ENCODE assay signal across 18 cellular contexts in the genomic region with DNA sequence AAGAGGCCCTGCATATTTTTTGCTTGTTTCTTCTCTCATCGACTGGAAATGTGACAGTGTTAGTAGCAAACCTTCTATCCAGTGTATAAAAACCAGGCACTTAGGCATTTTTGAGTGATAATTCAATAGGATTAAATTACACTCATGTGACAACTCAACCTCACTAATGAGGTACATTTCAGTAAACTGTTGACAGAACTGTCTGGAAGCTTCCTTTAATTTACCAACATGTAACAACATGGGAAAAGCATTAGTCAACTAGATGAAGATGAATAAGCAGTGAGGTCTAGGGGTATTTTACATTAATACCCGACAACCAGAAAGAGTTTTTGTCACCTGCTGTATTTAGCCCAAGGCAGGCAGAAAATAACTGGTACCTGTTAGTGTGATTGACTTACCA.
"Had no signal": no experiment of that assay in that cellular context is flagged by ENCODE, and none has a peak within 500 bp of the region (broad histone marks: within the 10 kb centered on the region; RNA-seq: fewer than 3 reads in every experiment).

No MANE protein-coding gene starts in this region.

- ATAC-seq: activated CD4-positive, CD25-positive, alpha-beta regulatory T cell treated with anti-CD3 and anti-CD28 coated beads, Interleukin-2, amount 50 U/mL, for 24 hours; activated naive CD8-positive, alpha-beta T cell treated with anti-CD3 and anti-CD28 coated beads, Interleukin-2, amount 50 U/mL, for 24 hours; body of pancreas; naive thymus-derived CD8-positive, alpha-beta T cell; stimulated activated naive B cell treated with anti-CD40 and anti-IgM and Interleukin-4, amounts not matched to agents 10 μg/mL and 1 μg/mL and 100 μg/mL, for 72 hours had no signal

- H3K27ac ChIP-seq: body of pancreas, left ventricle myocardium inferior, transverse colon, VCaP had no signal

- H3K4me1 ChIP-seq: body of pancreas, left ventricle myocardium inferior, transverse colon had no signal

- H3K36me3 ChIP-seq: left ventricle myocardium inferior, transverse colon had no signal

- DNase-seq: activated CD4-positive, alpha-beta memory T cell treated with anti-CD3 and anti-CD28 coated beads, Interleukin-2, amount 10 ng/mL, durations not matched to agents 7 days and 5 days; activated CD4-positive, alpha-beta T cell treated with anti-CD3 and anti-CD28 coated beads, Interleukin-2, amount 10 ng/mL, durations not matched to agents 24 days and 14 days; activated effector memory CD4-positive, alpha-beta T cell treated with anti-CD3 and anti-CD28 coated beads, Interleukin-2, amount 50 U/mL, for 16 hours; activated naive CD4-positive, alpha-beta T cell treated with anti-CD3 and anti-CD28 coated beads, Interleukin-2, amount 50 U/mL, for 16 hours; activated naive CD8-positive, alpha-beta T cell treated with anti-CD3 and anti-CD28 coated beads, Interleukin-2, amount 50 U/mL, for 24 hours; body of pancreas; immature natural killer cell; kidney glomerular epithelial cell; left ventricle myocardium inferior; mammary epithelial cell; naive thymus-derived CD8-positive, alpha-beta T cell; retina; stimulated activated CD4-positive, alpha-beta T cell treated with anti-CD3 and anti-CD28 coated beads, Interleukin-2, amount 100 ng/mL, for 48 hours; stimulated activated CD8-positive, alpha-beta memory T cell treated with anti-CD3 and anti-CD28 coated beads, Interleukin-4, amount 100 ng/mL, for 48 hours; stimulated activated naive B cell treated with anti-CD40 and anti-IgM and Interleukin-4, amounts not matched to agents 10 μg/mL and 1 μg/mL and 100 μg/mL, for 72 hours; transverse colon had no signal

- H3K27me3 ChIP-seq: body of pancreas had no signal

- H3K4me3 ChIP-seq: body of pancreas, left ventricle myocardium inferior, transverse colon had no signal

- H3K9me3 ChIP-seq: body of pancreas, left ventricle myocardium inferior, transverse colon had no signal
